In genomic region chr17:50707296-50708049, GRCh38 we compare ENCODE assay signal across 8 cellular contexts. TPM values are rescaled to one million over a fixed set of nuclear protein-coding genes. Genes with fewer than 3 reads are reported as not detected.
DNase-seq lines count a peak whose midpoint lies in the region; ATAC-seq and TF ChIP-seq lines count a peak whose summit lies in the region.

TSS of gene ANKRD40 (minus strand) at chr17:50707914. CDS start at chr17:50707654, 260 bp downstream.

- peak within 1 kb of the TSS; percentile 93 for H3K27ac Mint-ChIP-seq in HFFc6
- peak within 1 kb of the TSS; percentile 92 for H3K27ac Mint-ChIP-seq in activated naive CD4-positive, alpha-beta T cell treated with anti-CD3 and anti-CD28 coated beads for 36 hours

- CTCF ChIA-PET in activated naive CD4-positive, alpha-beta T cell treated with anti-CD3 and anti-CD28 coated beads for 36 hours (lab: Charles Lee), result interaction anchor here (2.2 kb wide), 1 partner anchor 144 kb away, joined by 4 read pairs; no protein-coding TSS in a partner anchor

- peaks cover 51% of the 10 kb centered on the region for H3K4me1 Mint-ChIP-seq in HFFc6 (ENCODE audit: low read depth)
- H3K4me1 Mint-ChIP-seq in activated naive CD4-positive, alpha-beta T cell treated with anti-CD3 and anti-CD28 coated beads for 36 hours (ENCODE audit: low read depth), result peaks cover 44% of the 10 kb centered on the region

- H3K27me3 Mint-ChIP-seq in HFFc6 (ENCODE audit: insufficient read depth), result peaks cover 6% of the 10 kb centered on the region; the same call in 1 of the 2 replicates
- no peaks in the 10 kb centered on the region for H3K27me3 Mint-ChIP-seq in activated naive CD4-positive, alpha-beta T cell treated with anti-CD3 and anti-CD28 coated beads for 36 hours (ENCODE audit: low read depth)

- H3K9me3 Mint-ChIP-seq in HFFc6, result no peaks in the 10 kb centered on the region
- H3K9me3 Mint-ChIP-seq in activated naive CD4-positive, alpha-beta T cell treated with anti-CD3 and anti-CD28 coated beads for 36 hours, result no peaks in the 10 kb centered on the region

- H3K4me3 ChIP-seq in gastroesophageal sphincter, result peak within 1 kb of the TSS; percentile 55 to 79

- TF ChIP-seq CTCF in HFFc6 (IDR thresholded peaks at IDR 0.05), result no peak
- peak in 1 of 4 experiments; percentile 13 for TF ChIP-seq CTCF in gastroesophageal sphincter (IDR thresholded peaks at IDR 0.05)

- peak within 1 kb of the TSS; percentile 96 for H3K4me3 Mint-ChIP-seq in HFFc6
- peak within 1 kb of the TSS; percentile 95 for H3K4me3 Mint-ChIP-seq in activated naive CD4-positive, alpha-beta T cell treated with anti-CD3 and anti-CD28 coated beads for 36 hours

- H3K36me3 ChIP-seq in gastroesophageal sphincter, result peaks cover 0 to 18% of the 10 kb centered on the region in 2 donors

- peaks cover 9 to 71% (median 21%) of the 10 kb centered on the region in 3 donors for H3K4me1 ChIP-seq in gastroesophageal sphincter

- intact Hi-C loops in activated naive CD4-positive, alpha-beta T cell treated with anti-CD3 and anti-CD28 coated beads for 36 hours (cut with micrococcal nuclease), result loop anchor here (1.0 to 5.0 kb wide), 7 partner anchors 12 to 445 kb away; partner anchors contain the start of genes CACNA1G, LUC7L3, NME1 and RSAD1

- H3K27ac ChIP-seq in gastroesophageal sphincter, result peak within 1 kb of the TSS; percentile 90 to 95 (median 94)
- H3K27ac ChIP-seq in substantia nigra (ENCODE audit: low read depth, low read length, poor library complexity, severe bottlenecking), result peak within 1 kb of the TSS; percentile 97

- TF ChIP-seq POLR2A in gastroesophageal sphincter (IDR thresholded peaks at IDR 0.05), result peak; percentile 63 to 67

- H3K9me3 ChIP-seq in gastroesophageal sphincter, result no peaks in the 10 kb centered on the region

- H3K36me3 Mint-ChIP-seq in HFFc6 (ENCODE audit: low read depth), result peaks cover 14% of the 10 kb centered on the region
- H3K36me3 Mint-ChIP-seq in activated naive CD4-positive, alpha-beta T cell treated with anti-CD3 and anti-CD28 coated beads for 36 hours (ENCODE audit: low read depth), result peaks cover 15% of the 10 kb centered on the region

- no peak for TF ChIP-seq EP300 in gastroesophageal sphincter (IDR thresholded peaks at IDR 0.05)

- DNase-seq in GM04504 (ENCODE audit: low read depth) (peak; percentile 90), HFFc6 (peak; percentile 94), NAMALWA (ENCODE audit: low spot score) (peak; percentile 96), SK-N-DZ (ENCODE audit: low spot score) (peak; percentile 90), non-pigmented ciliary epithelial cell (ENCODE audit: low read depth) (peak; percentile 63), substantia nigra (lab: John Stamatoyannopoulos, UW) (peak; percentile 24 to 94 (median 78))
- DNase-seq in activated naive CD4-positive, alpha-beta T cell treated with anti-CD3 and anti-CD28 coated beads for 36 hours, result peak; percentile 94

- peak; percentile 95 for ATAC-seq in gastroesophageal sphincter

- 0% methylated on average over 1 to 12 of the region's 74 CpGs for WGBS in gastroesophageal sphincter (ENCODE audit: low coverage in 1 of 2), 2 donors

- no peaks in the 10 kb centered on the region for H3K27me3 ChIP-seq in gastroesophageal sphincter

RNA-seq across cellular contexts. Expression of gene ANKRD40, which starts in this region (rescaled TPM):
- total RNA-seq in HFFc6 (2021; fragmentation: NEBNext Ultra II Directional; extraction: Animal tissue kit (Norgen Biotek cat#: 25700)), result 10 to 100 TPM; 43.1 to 48.4 (median 46.6) TPM
- 40.5 and 44.8 TPM in 2 replicates for polyA plus RNA-seq in SK-N-DZ (2014; cell fraction: cytosol; rRNA removed)
- 17.1 and 19.5 TPM in 2 replicates for polyA plus RNA-seq in SK-N-DZ (2014; cell fraction: nucleus; rRNA removed)
- 10 to 100 TPM; 25.7 to 26.5 TPM for total RNA-seq in activated naive CD4-positive, alpha-beta T cell treated with anti-CD3 and anti-CD28 coated beads for 36 hours
- total RNA-seq in gastroesophageal sphincter, result 100 to 1,000 TPM in 1 of 4 donors, 10 to 100 TPM in 3; 65.8 to 125 (median 89.2) TPM

Comparison
In these comparisons a context has a peak if more than half of its experiments do, and no peak if none do; other contexts are left out.
1. Peak in every context shown above with its lines: DNase-seq, ATAC-seq, H3K4me3 ChIP-seq and H3K27ac ChIP-seq.